In the genomic region with DNA sequence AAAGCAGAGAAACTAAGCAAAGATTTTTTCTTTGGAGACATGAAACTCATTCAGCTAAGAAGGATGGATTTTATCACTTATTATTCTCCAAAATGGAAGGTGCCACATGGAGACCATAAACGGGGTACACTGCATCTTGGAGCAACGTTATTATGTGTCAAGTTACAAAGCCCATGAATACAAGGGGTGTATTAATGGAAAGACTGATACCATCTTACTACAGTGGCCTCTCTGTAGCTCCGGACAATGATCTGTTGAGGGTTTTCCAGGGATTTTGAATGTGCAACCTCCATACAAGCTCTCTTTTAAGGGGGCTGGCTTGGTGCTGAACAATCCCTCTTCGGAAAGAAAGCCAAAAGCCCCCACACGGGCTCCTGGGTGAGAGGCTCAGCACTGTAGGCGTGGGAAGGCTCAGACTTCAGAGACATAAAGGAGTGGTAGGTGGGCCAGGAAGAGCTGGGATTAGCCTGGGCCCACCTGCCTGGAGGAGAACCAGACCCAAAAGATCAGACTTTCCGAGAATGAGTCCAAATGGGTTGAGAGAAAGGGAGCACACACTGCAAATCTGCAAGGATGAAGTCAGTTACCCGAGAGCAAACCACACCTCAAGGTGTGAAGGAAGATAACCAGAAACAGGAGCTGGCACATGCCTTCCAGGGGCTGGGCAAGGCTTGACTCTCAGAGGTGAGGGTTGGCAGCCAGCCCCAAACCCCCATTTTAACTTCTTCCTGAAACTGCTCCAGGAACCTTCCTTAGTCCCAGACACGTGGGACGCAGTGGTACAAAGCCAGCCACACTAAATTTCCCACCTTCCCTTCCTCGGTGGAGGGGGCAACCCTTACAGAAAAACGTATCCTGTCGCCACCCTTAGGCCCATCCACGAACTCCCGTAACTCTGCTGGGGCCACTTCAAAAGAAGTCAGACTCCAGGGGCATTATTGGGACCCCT, we compare ENCODE assay signal across 8 cellular contexts. TPM values are rescaled to one million over a fixed set of nuclear protein-coding genes. Genes with fewer than 3 reads are reported as not detected.
DNase-seq lines count a peak whose midpoint lies in the region; ATAC-seq and TF ChIP-seq lines count a peak whose summit lies in the region.

No MANE protein-coding gene starts in this region.

- no peaks in the 10 kb centered on the region for H3K27me3 ChIP-seq in MM.1S (replicated peaks; ENCODE audit: insufficient read depth, low read length)
- no peaks in the 10 kb centered on the region for H3K27me3 ChIP-seq in colonic mucosa
- H3K27me3 ChIP-seq in mononuclear cell (ENCODE audit: insufficient read depth, low read length) = no peaks in the 10 kb centered on the region

- no peak overlapping the region for H2AFZ ChIP-seq in MM.1S (ENCODE audit: low read length)

- H3K4me1 ChIP-seq in MM.1S (ENCODE audit: low read length) = peaks cover 26% of the 10 kb centered on the region
- peaks cover 5% of the 10 kb centered on the region for H3K4me1 ChIP-seq in colonic mucosa
- peaks cover 93% of the 10 kb centered on the region for H3K4me1 ChIP-seq in mononuclear cell (ENCODE audit: insufficient read depth, low read length)

- H3K9me3 ChIP-seq in MM.1S (replicated peaks; ENCODE audit: insufficient read depth, low read length) = no peaks in the 10 kb centered on the region
- H3K9me3 ChIP-seq in colonic mucosa = no peaks in the 10 kb centered on the region
- no peaks in the 10 kb centered on the region for H3K9me3 ChIP-seq in mononuclear cell (ENCODE audit: low read depth, low read length)

- H3K27ac ChIP-seq in MM.1S (ENCODE audit: low read length) (peak overlapping the region; percentile 98), colonic mucosa (peak overlapping the region; percentile 72)

- no peaks in the 10 kb centered on the region; the same call in 1 of the 2 replicates for H4K20me1 ChIP-seq in MM.1S (ENCODE audit: insufficient read depth, low read length)

- DNase-seq in AG09309 (ENCODE audit: low read depth) (no peak), MM.1S (no peak), colonic mucosa (peak; percentile 86), GM10266 (ENCODE audit: extremely low spot score) (no peak), GM19240 (ENCODE audit: insufficient read length, low spot score) (no peak), posterior cingulate gyrus (no peak)

- no peaks in the 10 kb centered on the region for H3K36me3 ChIP-seq in MM.1S (replicated peaks; ENCODE audit: insufficient read depth, low read length)
- H3K36me3 ChIP-seq in colonic mucosa = no peaks in the 10 kb centered on the region

- H3K4me3 ChIP-seq in AG09309 (ENCODE audit: control insufficient read depth, low read depth, low read length) (peak overlapping the region; percentile 84), MM.1S (ENCODE audit: low read length) (peak overlapping the region; percentile 83), colonic mucosa (peak overlapping the region; percentile 53), mononuclear cell (ENCODE audit: low read length) (peak overlapping the region; percentile 93)

- intact Hi-C loops in colonic mucosa (cut with DNase I) = no loop called here
- intact Hi-C loops in posterior cingulate gyrus (cut with DNase I) = no loop called here

- H3F3A ChIP-seq in MM.1S (ENCODE audit: insufficient read depth, low read length) = peaks cover 68% of the 10 kb centered on the region

- peaks cover 78% of the 10 kb centered on the region for H3K79me2 ChIP-seq in MM.1S (ENCODE audit: low read length)

- peak overlapping the region; percentile 92 for H3K4me2 ChIP-seq in MM.1S (ENCODE audit: low read depth, low read length)

- TF ChIP-seq CTCF in AG09309 (IDR thresholded peaks at IDR 0.05; ENCODE audit: control insufficient read depth, insufficient read depth, low read depth, low read length, missing control alignments) (no peak), MM.1S (IDR thresholded peaks at IDR 0.05; ENCODE audit: low read length) (no peak; the same call in 1 of the 2 replicates), colonic mucosa (IDR thresholded peaks at IDR 0.05) (no peak), GM10266 (IDR thresholded peaks at IDR 0.05; ENCODE audit: control insufficient read depth, insufficient read depth, low read depth, missing control alignments) (no peak)

- H3K9ac ChIP-seq in MM.1S (ENCODE audit: low read length) = peak overlapping the region; percentile 100
- H3K9ac ChIP-seq in colonic mucosa (ENCODE audit: low read depth in 2 of 2, low read length in 2 of 2) = peak overlapping the region; percentile 87 to 100

- H3K9me2 ChIP-seq in MM.1S (replicated peaks; ENCODE audit: insufficient read depth, low read length) = no peaks in the 10 kb centered on the region

- ATAC-seq in GM18909 (IDR thresholded peaks at IDR 0.05; ENCODE audit: poor library complexity, unreplicated experiment) = no peak

RNA-seq across cellular contexts. Expression of a gene that starts 1.5 kb away (rescaled TPM):
- total RNA-seq in colonic mucosa (10 to 100 TPM; 64.8 to 73.5 TPM), mononuclear cell (78.3 TPM)

RNA-seq across cellular contexts. Expression of a gene that starts 59.2 kb away (rescaled TPM):
- total RNA-seq in colonic mucosa (10 to 100 TPM; 42.6 to 74.2 TPM), mononuclear cell (76.3 TPM)
